Comparison of ENCODE assay signal across 8 cellular contexts in genomic region chr17:7215136-7215638, GRCh38. TPM values are rescaled to one million over a fixed set of nuclear protein-coding genes. Genes with fewer than 3 reads are reported as not detected.
DNase-seq lines count a peak whose midpoint lies in the region; ATAC-seq and TF ChIP-seq lines count a peak whose summit lies in the region.

No MANE protein-coding gene starts in this region.

- TF ChIP-seq CTCF in AG10803 (conservative IDR thresholded peaks at IDR 0.05; ENCODE audit: low read length), result no peak
- no peak for TF ChIP-seq CTCF in Loucy (conservative IDR thresholded peaks at IDR 0.05; ENCODE audit: low read length)
- peak in 1 of 3 experiments; percentile 2 for TF ChIP-seq CTCF in nephron (IDR thresholded peaks at IDR 0.05; ENCODE audit: unreplicated experiment in 3 of 3)

- H3K36me3 Mint-ChIP-seq in dendritic cell treated with granulocyte-macrophage colony-stimulating factor and Interleukin-4, amounts not matched to agents 40 ng/mL and 50 ng/mL, for 4 days (ENCODE audit: low read depth), result peaks cover 16% of the 10 kb centered on the region
- peaks cover 5% of the 10 kb centered on the region for H3K36me3 Mint-ChIP-seq in nephron (ENCODE audit: low read depth)

- intact Hi-C loops in dendritic cell treated with granulocyte-macrophage colony-stimulating factor and Interleukin-4, amounts not matched to agents 40 ng/mL and 50 ng/mL, for 4 days (cut with micrococcal nuclease), result loop anchor here (1.0 to 5.0 kb wide), 2 partner anchors 10 to 37 kb away; partner anchors contain the start of genes CTDNEP1 and ELP5

- H3K27me3 Mint-ChIP-seq in dendritic cell treated with granulocyte-macrophage colony-stimulating factor and Interleukin-4, amounts not matched to agents 40 ng/mL and 50 ng/mL, for 4 days, result no peaks in the 10 kb centered on the region
- peaks cover 4% of the 10 kb centered on the region for H3K27me3 Mint-ChIP-seq in nephron (ENCODE audit: low read depth)

- peaks cover 3% of the 10 kb centered on the region; the same call in 1 of the 2 replicates for H3F3A ChIP-seq in Loucy (ENCODE audit: low read depth)

- DNase-seq in AG10803 (ENCODE audit: low read depth), result no peak
- DNase-seq in NCI-H2171 treated with DMSO at 0.1 percent for 48 hours (lab: John Stamatoyannopoulos, UW), result no peak
- no peak for DNase-seq in mucosa of gallbladder (ENCODE audit: low spot score)
- DNase-seq in NCI-H1105 treated with DMSO at 0.1 percent for 48 hours (lab: John Stamatoyannopoulos, UW), result no peak

- no peaks in the 10 kb centered on the region for H3K9me3 Mint-ChIP-seq in dendritic cell treated with granulocyte-macrophage colony-stimulating factor and Interleukin-4, amounts not matched to agents 40 ng/mL and 50 ng/mL, for 4 days
- H3K9me3 Mint-ChIP-seq in nephron, result no peaks in the 10 kb centered on the region

- H4K20me1 ChIP-seq in Loucy (ENCODE audit: insufficient read depth, low read length, poor library complexity, severe bottlenecking), result peaks cover 6% of the 10 kb centered on the region

- peaks cover 50% of the 10 kb centered on the region for H3K4me1 ChIP-seq in Loucy (ENCODE audit: insufficient read depth, low read length, poor library complexity, severe bottlenecking)

- H3K9ac ChIP-seq in Loucy (ENCODE audit: low read depth, low read length, poor library complexity, severe bottlenecking), result peak overlapping the region; percentile 59

- peaks cover 73% of the 10 kb centered on the region for H3K4me1 Mint-ChIP-seq in dendritic cell treated with granulocyte-macrophage colony-stimulating factor and Interleukin-4, amounts not matched to agents 40 ng/mL and 50 ng/mL, for 4 days (ENCODE audit: low read depth)
- H3K4me1 Mint-ChIP-seq in nephron, result peaks cover 69% of the 10 kb centered on the region

- H3K36me3 ChIP-seq in Loucy (ENCODE audit: insufficient read depth, low read length), result no peaks in the 10 kb centered on the region

- H3K79me2 ChIP-seq in Loucy (ENCODE audit: insufficient read depth, low read length), result peaks cover 31% of the 10 kb centered on the region

- H3K4me3 ChIP-seq in AG10803 (ENCODE audit: low read length) (peak overlapping the region; percentile 68), Loucy (ENCODE audit: low read length, poor library complexity, severe bottlenecking) (peak overlapping the region; percentile 80)

- H3K27ac Mint-ChIP-seq in dendritic cell treated with granulocyte-macrophage colony-stimulating factor and Interleukin-4, amounts not matched to agents 40 ng/mL and 50 ng/mL, for 4 days, result peak overlapping the region; percentile 87
- H3K27ac Mint-ChIP-seq in nephron, result peak overlapping the region; percentile 89 to 96 (median 95)

- no peaks in the 10 kb centered on the region for H3K9me3 ChIP-seq in Loucy (ENCODE audit: insufficient read depth, low read depth, low read length)

- no peaks in the 10 kb centered on the region for H3K9me2 ChIP-seq in Loucy (replicated peaks; ENCODE audit: low read depth, low read length)

- peak overlapping the region; percentile 95 for H3K4me2 ChIP-seq in Loucy (ENCODE audit: low read depth, low read length, poor library complexity, severe bottlenecking)

- H3K4me3 Mint-ChIP-seq in dendritic cell treated with granulocyte-macrophage colony-stimulating factor and Interleukin-4, amounts not matched to agents 40 ng/mL and 50 ng/mL, for 4 days, result peak overlapping the region; percentile 94
- peak overlapping the region; percentile 86 to 90 (median 89) for H3K4me3 Mint-ChIP-seq in nephron

- no peaks in the 10 kb centered on the region for H3K27me3 ChIP-seq in Loucy (ENCODE audit: insufficient read depth, low read length, poor library complexity, severe bottlenecking)

- no peak overlapping the region for H2AFZ ChIP-seq in Loucy (ENCODE audit: low read length)

- ATAC-seq in HG03571 (IDR thresholded peaks at IDR 0.05; ENCODE audit: unreplicated experiment), result no peak

RNA-seq across cellular contexts. Expression of gene DLG4, which starts 4.4 kb away (rescaled TPM):
- total RNA-seq in mucosa of gallbladder, result 36.5 TPM

RNA-seq across cellular contexts. Expression of gene ACADVL, which starts 4.6 kb away (rescaled TPM):
- 914 TPM for total RNA-seq in mucosa of gallbladder

RNA-seq across cellular contexts. Expression of gene DVL2, which starts 19.1 kb away (rescaled TPM):
- 60.9 TPM for total RNA-seq in mucosa of gallbladder

RNA-seq across cellular contexts. Expression of gene PHF23, which starts 24.1 kb away (rescaled TPM):
- 32.3 TPM for total RNA-seq in mucosa of gallbladder

RNA-seq across cellular contexts. Expression of gene GABARAP, which starts 27.1 kb away (rescaled TPM):
- total RNA-seq in mucosa of gallbladder, result 587 TPM
